11 cellular contexts compared by ENCODE assay signal in the genomic region with DNA sequence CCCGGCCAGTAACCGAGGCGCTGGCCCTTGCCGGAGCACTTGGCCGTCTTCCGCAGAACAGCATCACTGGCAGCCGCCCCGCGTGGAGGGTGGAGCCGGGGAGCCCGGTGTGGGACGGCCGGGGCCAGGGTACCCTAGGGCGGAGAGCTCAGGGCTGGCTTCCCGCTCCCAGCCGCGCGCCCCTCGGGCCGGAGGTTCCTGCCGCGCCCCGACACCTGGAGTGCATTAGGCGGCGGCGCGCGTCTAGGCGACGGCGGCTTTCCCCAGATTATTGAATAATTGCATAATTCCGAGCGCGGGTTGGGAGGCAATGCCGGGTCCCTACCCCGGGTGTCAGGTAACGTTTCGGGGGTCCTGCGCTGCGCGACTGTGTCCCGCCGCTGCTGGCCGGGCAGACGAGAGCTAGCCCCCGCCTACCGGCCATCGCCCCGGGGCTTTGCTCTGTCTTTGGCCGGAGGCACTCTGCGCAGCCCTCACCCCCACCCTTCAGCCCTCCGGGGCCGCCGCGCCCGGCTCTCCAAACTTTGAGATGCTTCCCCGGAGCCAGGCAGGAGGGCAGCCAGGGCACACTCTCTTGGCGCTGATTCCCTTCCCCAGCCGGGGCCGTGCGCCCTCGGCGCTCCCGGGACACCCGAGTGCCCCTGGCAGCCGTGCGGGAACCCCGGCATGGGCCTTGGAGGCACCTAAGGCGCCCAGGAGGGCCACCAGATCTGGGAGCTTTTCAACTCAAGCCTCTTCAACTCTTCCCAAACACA. TPM values are rescaled to one million over a fixed set of nuclear protein-coding genes. Genes with fewer than 3 reads are reported as not detected.
DNase-seq lines count a peak whose midpoint lies in the region; ATAC-seq, FAIRE-seq and TF ChIP-seq lines count a peak whose summit lies in the region.
"Had no signal": no experiment of that assay in that cellular context is flagged by ENCODE, and none has a peak within 500 bp of the region (broad histone marks: within the 10 kb centered on the region; RNA-seq: fewer than 3 reads in every experiment).

No MANE protein-coding gene starts in this region.

- no peaks in the 10 kb centered on the region for H3K36me3 ChIP-seq in HUES48 (ENCODE audit: control insufficient read depth, insufficient read depth, low read length)
- no peaks in the 10 kb centered on the region for H3K36me3 ChIP-seq in stomach smooth muscle (ENCODE audit: control insufficient read depth in 2 of 2, insufficient read depth in 2 of 2, low read length in 2 of 2)

- peaks cover 28% of the 10 kb centered on the region for H3K36me3 Mint-ChIP-seq in chondrocyte (ENCODE audit: low read depth)
- H3K36me3 Mint-ChIP-seq in effector memory CD8-positive, alpha-beta T cell (ENCODE audit: insufficient read depth), result no peaks in the 10 kb centered on the region

- peaks cover 51% of the 10 kb centered on the region for H3K4me1 Mint-ChIP-seq in chondrocyte (ENCODE audit: low read depth)
- H3K4me1 Mint-ChIP-seq in effector memory CD8-positive, alpha-beta T cell (ENCODE audit: low read depth in 2 of 2), result peaks cover 0 to 3% of the 10 kb centered on the region in 2 donors
- H3K4me1 Mint-ChIP-seq: activated CD4-positive, alpha-beta T cell treated with anti-CD3 and anti-CD28 coated beads, Interleukin-2, amount 10 ng/mL, durations not matched to agents 7 days and 5 days had no signal

- peaks cover 71% of the 10 kb centered on the region for H3K27me3 ChIP-seq in HUES48 (ENCODE audit: control insufficient read depth, insufficient read depth, low read length)
- peaks cover 20 to 31% of the 10 kb centered on the region in 2 donors for H3K27me3 ChIP-seq in stomach smooth muscle (ENCODE audit: control insufficient read depth in 1 of 2, insufficient read depth in 2 of 2, low read length in 2 of 2)

- peak overlapping the region; percentile 66 for H3K4me3 ChIP-seq in HUES48 (ENCODE audit: low read depth, low read length)
- H3K4me3 ChIP-seq in stomach smooth muscle (ENCODE audit: low read length in 2 of 2), result peak overlapping the region; percentile 60 to 69

- H3K27ac ChIP-seq in HUES48 (ENCODE audit: low read depth, low read length) (no peak overlapping the region), stomach smooth muscle (ENCODE audit: low read length) (no peak overlapping the region)
- H3K27ac ChIP-seq: epithelial cell of prostate had no signal

- peak overlapping the region; percentile 97 for H3K4me3 Mint-ChIP-seq in chondrocyte (ENCODE audit: unreplicated experiment)
- H3K4me3 Mint-ChIP-seq in effector memory CD8-positive, alpha-beta T cell, result no peak overlapping the region
- H3K4me3 Mint-ChIP-seq: activated CD4-positive, alpha-beta T cell treated with anti-CD3 and anti-CD28 coated beads, Interleukin-2, amount 10 ng/mL, durations not matched to agents 7 days and 5 days had no signal

- no peak for DNase-seq in chondrocyte (ENCODE audit: low spot score)
- peak; percentile 38 for DNase-seq in left lobe of liver (ENCODE audit: low spot score)
- DNase-seq in D721Med (ENCODE audit: insufficient read length, low spot score), result no peak
- no peak for DNase-seq in effector memory CD8-positive, alpha-beta T cell
- DNase-seq in SW480 (ENCODE audit: low spot score), result no peak
- DNase-seq: activated CD4-positive, alpha-beta T cell treated with anti-CD3 and anti-CD28 coated beads, Interleukin-2, amount 10 ng/mL, durations not matched to agents 7 days and 5 days; Karpas-422 had no signal

- ATAC-seq in left lobe of liver, result peak; percentile 22
- no peak for ATAC-seq in effector memory CD8-positive, alpha-beta T cell (replicated peaks)
- ATAC-seq in GM19023 (IDR thresholded peaks at IDR 0.05; ENCODE audit: unreplicated experiment), result no peak

- no peaks in the 10 kb centered on the region for H3K9me3 ChIP-seq in HUES48 (ENCODE audit: control insufficient read depth, insufficient read depth, low read length)
- no peaks in the 10 kb centered on the region for H3K9me3 ChIP-seq in stomach smooth muscle (ENCODE audit: control insufficient read depth in 2 of 2, low read length in 2 of 2)

- no peak overlapping the region for H3K9ac ChIP-seq in HUES48 (ENCODE audit: low read depth, low read length)
- H3K9ac ChIP-seq in stomach smooth muscle (ENCODE audit: low read length in 2 of 2), result no peak overlapping the region

- FAIRE-seq in D721Med (lab: Jason Lieb, UNC), result no peak

- H3K4me1 ChIP-seq in HUES48 (ENCODE audit: control insufficient read depth, insufficient read depth, low read length), result peaks cover 10% of the 10 kb centered on the region; the same call in 1 of the 2 replicates
- peaks cover 10% of the 10 kb centered on the region for H3K4me1 ChIP-seq in stomach smooth muscle (ENCODE audit: control insufficient read depth, insufficient read depth, low read length)

- peak; percentile 25 for TF ChIP-seq CTCF in chondrocyte (IDR thresholded peaks at IDR 0.05)
- TF ChIP-seq CTCF in D721Med (IDR thresholded peaks at IDR 0.05; ENCODE audit: insufficient read depth, missing control alignments), result no peak

- H3K27me3 Mint-ChIP-seq in chondrocyte (ENCODE audit: low read depth), result no peaks in the 10 kb centered on the region
- H3K27me3 Mint-ChIP-seq in effector memory CD8-positive, alpha-beta T cell, result peaks cover 37 to 83% of the 10 kb centered on the region in 2 donors

- H3K9me3 Mint-ChIP-seq in chondrocyte (ENCODE audit: low read depth), result no peaks in the 10 kb centered on the region
- H3K9me3 Mint-ChIP-seq in effector memory CD8-positive, alpha-beta T cell, result no peaks in the 10 kb centered on the region
- H3K9me3 Mint-ChIP-seq: activated CD4-positive, alpha-beta T cell treated with anti-CD3 and anti-CD28 coated beads, Interleukin-2, amount 10 ng/mL, durations not matched to agents 7 days and 5 days had no signal

- peak overlapping the region; percentile 95 for H3K27ac Mint-ChIP-seq in chondrocyte (ENCODE audit: unreplicated experiment)
- H3K27ac Mint-ChIP-seq in effector memory CD8-positive, alpha-beta T cell, result no peak overlapping the region
- H3K27ac Mint-ChIP-seq: activated CD4-positive, alpha-beta T cell treated with anti-CD3 and anti-CD28 coated beads, Interleukin-2, amount 10 ng/mL, durations not matched to agents 7 days and 5 days had no signal

RNA-seq across cellular contexts. Expression of a gene that starts 0.7 kb away (rescaled TPM):
- total RNA-seq in chondrocyte (965 to 1,105 TPM (median 1,092 TPM) in 3 replicates), left lobe of liver (0.88 TPM)

Comparison
In these comparisons a context has a peak if more than half of its experiments do, and no peak if none do; other contexts are left out.
1. RNA of a gene that starts 0.7 kb away (total RNA-seq): 965 to 1,105 TPM in chondrocyte; 0.88 TPM in left lobe of liver (single experiment); every median in the first group is over 100 times any median in the second.